21 cellular contexts compared by ENCODE assay signal in the genomic region with DNA sequence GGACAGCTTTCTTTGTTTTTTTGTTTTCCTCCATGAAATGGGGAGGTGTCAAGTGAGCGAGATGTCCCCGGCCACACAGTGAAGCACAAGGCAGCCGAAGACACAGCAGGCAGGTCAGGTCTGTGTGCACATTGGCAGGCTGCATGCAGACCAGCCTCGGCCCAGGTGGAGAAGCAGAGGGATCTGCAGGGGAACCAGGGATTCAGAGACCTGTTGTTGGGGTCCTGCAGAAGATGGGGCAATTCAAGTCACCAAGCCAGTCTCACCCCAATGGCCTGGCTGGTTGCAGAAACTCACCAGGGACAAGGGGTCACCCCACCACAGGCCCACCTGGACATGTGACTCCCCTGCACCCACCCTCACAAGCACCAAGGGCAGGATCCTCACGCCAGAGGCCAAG.
"Had no signal": no experiment of that assay in that cellular context is flagged by ENCODE, and none has a peak within 500 bp of the region (broad histone marks: within the 10 kb centered on the region; RNA-seq: fewer than 3 reads in every experiment).

No MANE protein-coding gene starts in this region.

- H3K36me3 ChIP-seq: heart left ventricle, left lung, lower lobe of right lung, ovary, right atrium auricular region, thoracic aorta, transverse colon had no signal

- H3K27ac Mint-ChIP-seq: memory B cell; mesothelial cell of epicardium; natural killer cell; stimulated activated effector memory CD8-positive, alpha-beta T cell treated with anti-CD3 and anti-CD28 coated beads, Interleukin-12 subunit alpha, Interleukin-12 subunit beta, amount 100 ng/mL, for 72 hours; stimulated activated naive CD8-positive, alpha-beta T cell treated with anti-CD3 and anti-CD28 coated beads, Interleukin-15, Interleukin-2, amounts not matched to agents 100 ng/mL and 50 ng/mL, for 24 hours had no signal

- H3K36me3 Mint-ChIP-seq: memory B cell, mesothelial cell of epicardium, natural killer cell had no signal

- DNase-seq: cerebellar nuclear complex; dermis blood vessel endothelial cell; effector CD4-positive, alpha-beta T cell; heart left ventricle; hypothalamus; lower lobe of right lung; natural killer cell; nucleus accumbens; ovary; small intestine; stimulated activated CD4-positive, alpha-beta T cell treated with anti-CD3 and anti-CD28 coated beads, Interleukin-2, amount 100 ng/mL, for 48 hours; transverse colon had no signal

- H3K9me3 Mint-ChIP-seq: memory B cell; natural killer cell; stimulated activated effector memory CD8-positive, alpha-beta T cell treated with anti-CD3 and anti-CD28 coated beads, Interleukin-12 subunit alpha, Interleukin-12 subunit beta, amount 100 ng/mL, for 72 hours had no signal

- H3K9me3 ChIP-seq: lower lobe of right lung, ovary, right atrium auricular region, thoracic aorta, transverse colon had no signal

- H3K27ac ChIP-seq: heart left ventricle, left lung, lower lobe of right lung, ovary, right atrium auricular region, thoracic aorta, transverse colon had no signal

- ATAC-seq: esophagus mucosa; heart left ventricle; left lung; lower lobe of right lung; natural killer cell; stimulated activated effector memory CD8-positive, alpha-beta T cell treated with anti-CD3 and anti-CD28 coated beads, Interleukin-12 subunit alpha, Interleukin-12 subunit beta, amount 100 ng/mL, for 72 hours had no signal

- H3K4me3 ChIP-seq: heart left ventricle, left lung, lower lobe of right lung, ovary, right atrium auricular region, thoracic aorta, transverse colon had no signal

- H3K27me3 ChIP-seq: heart left ventricle, ovary, right atrium auricular region, transverse colon had no signal

- H3K27me3 Mint-ChIP-seq: stimulated activated naive CD8-positive, alpha-beta T cell treated with anti-CD3 and anti-CD28 coated beads, Interleukin-15, Interleukin-2, amounts not matched to agents 100 ng/mL and 50 ng/mL, for 24 hours had no signal

- H3K4me3 Mint-ChIP-seq: memory B cell; mesothelial cell of epicardium; natural killer cell; neural crest cell; stimulated activated effector memory CD8-positive, alpha-beta T cell treated with anti-CD3 and anti-CD28 coated beads, Interleukin-12 subunit alpha, Interleukin-12 subunit beta, amount 100 ng/mL, for 72 hours; stimulated activated naive CD8-positive, alpha-beta T cell treated with anti-CD3 and anti-CD28 coated beads, Interleukin-15, Interleukin-2, amounts not matched to agents 100 ng/mL and 50 ng/mL, for 24 hours had no signal
